In genomic region chr1:229844675-229845074, GRCh38 we compare ENCODE assay signal across 15 cellular contexts.
DNase-seq lines count a peak whose midpoint lies in the region; ATAC-seq and TF ChIP-seq lines count a peak whose summit lies in the region.
"Had no signal": no experiment of that assay in that cellular context is flagged by ENCODE, and none has a peak within 500 bp of the region (broad histone marks: within the 10 kb centered on the region; RNA-seq: fewer than 3 reads in every experiment).

No MANE protein-coding gene starts in this region.

- peak overlapping the region in 8 of 11 experiments; percentile 30 to 67 (median 59); a peak in 16 of 22 replicates for H3K4me2 ChIP-seq in BLaER1 treated with 17β-estradiol and CSF1 and Interleukin-3, amounts not matched to agents 10 nM and 100 nM

- H3K4me3 ChIP-seq in BLaER1 treated with 17β-estradiol and CSF1 and Interleukin-3, amounts not matched to agents 10 nM and 100 nM, result no peak overlapping the region
- H3K4me3 ChIP-seq in lung, result no peak overlapping the region

- H3K36me3 ChIP-seq in BLaER1 treated with 17β-estradiol and CSF1 and Interleukin-3, amounts not matched to agents 10 nM and 100 nM, result no peaks in the 10 kb centered on the region
- H3K36me3 ChIP-seq in lung (ENCODE audit: control insufficient read depth in 2 of 2, insufficient read depth in 2 of 2, low read length in 2 of 2), result no peaks in the 10 kb centered on the region

- H3K9ac ChIP-seq in BLaER1 treated with 17β-estradiol and CSF1 and Interleukin-3, amounts not matched to agents 10 nM and 100 nM, result no peak overlapping the region

- no peaks in the 10 kb centered on the region for H4K20me1 ChIP-seq in BLaER1 treated with 17β-estradiol and CSF1 and Interleukin-3, amounts not matched to agents 10 nM and 100 nM

- H3K4me1 ChIP-seq in BLaER1 treated with 17β-estradiol and CSF1 and Interleukin-3, amounts not matched to agents 10 nM and 100 nM, result peaks cover 5 to 24% (median 17%) of the 10 kb centered on the region in 10 experiments; a peak in 17 of 20 replicates
- no peaks in the 10 kb centered on the region for H3K4me1 ChIP-seq in lung (ENCODE audit: control insufficient read depth in 2 of 2, insufficient read depth in 2 of 2, low read length in 2 of 2)

- ATAC-seq in lung (ENCODE audit: insufficient read depth, low FRiP score) (no peak), GM18505 (IDR thresholded peaks at IDR 0.05; ENCODE audit: unreplicated experiment) (no peak)

- H3K27ac ChIP-seq in BLaER1 treated with 17β-estradiol and CSF1 and Interleukin-3, amounts not matched to agents 10 nM and 100 nM, result no peak overlapping the region
- peak overlapping the region; percentile 96 for H3K27ac ChIP-seq in VCaP
- peak overlapping the region in 1 of 2 donors; percentile 55 for H3K27ac ChIP-seq in lung (ENCODE audit: low read depth in 1 of 2, low read length in 1 of 2)

- H3K9me3 ChIP-seq in BLaER1 treated with 17β-estradiol and CSF1 and Interleukin-3, amounts not matched to agents 10 nM and 100 nM (replicated peaks in 1 of 11), result no peaks in the 10 kb centered on the region
- H3K9me3 ChIP-seq in lung (ENCODE audit: control insufficient read depth in 2 of 2, insufficient read depth in 1 of 2, low read length in 1 of 2), result no peaks in the 10 kb centered on the region

- no peak for TF ChIP-seq POLR2A in GM18505 (IDR thresholded peaks at IDR 0.05; ENCODE audit: borderline replicate concordance, extremely low read depth, insufficient read depth, insufficient read length)

- 50 to 57% methylated on average over 6 of the region's 6 CpGs for WGBS in lung, 2 donors

- H3K27me3 ChIP-seq in BLaER1 treated with 17β-estradiol and CSF1 and Interleukin-3, amounts not matched to agents 10 nM and 100 nM, result no peaks in the 10 kb centered on the region
- H3K27me3 ChIP-seq in lung (ENCODE audit: control insufficient read depth, insufficient read depth), result no peaks in the 10 kb centered on the region

- DNase-seq in NCI-H1105 treated with DMSO at 0.1 percent for 48 hours (lab: John Stamatoyannopoulos, UW) (peak; percentile 73), lung (ENCODE audit: low spot score) (peak; percentile 47), NOMO-1 (lab: John Stamatoyannopoulos, UW; ENCODE audit: unreplicated experiment in 2 of 2) (no peak)
- no peak for DNase-seq in activated CD4-positive, CD25-positive, alpha-beta regulatory T cell treated with anti-CD3 and anti-CD28 coated beads, Interleukin-2, amount 50 U/mL, for 72 hours
- no peak for DNase-seq in stimulated activated CD4-positive, alpha-beta T cell treated with anti-CD3 and anti-CD28 coated beads, Interleukin-1b, Interleukin-23, amount 100 ng/mL, for 48 hours
- DNase-seq: activated CD4-positive, alpha-beta memory T cell treated with anti-CD3 and anti-CD28 coated beads for 36 hours; activated naive CD4-positive, alpha-beta T cell treated with Interleukin-2 at 50 U/mL for 16 hours; CD4-positive, CD25-positive, alpha-beta regulatory T cell; central memory CD4-positive, alpha-beta T cell; immature natural killer cell; KG1; stimulated activated CD8-positive, alpha-beta memory T cell treated with anti-CD3 and anti-CD28 coated beads, Interleukin-4, amount 100 ng/mL, for 48 hours had no signal

- TF ChIP-seq CTCF in VCaP (conservative IDR thresholded peaks at IDR 0.05) (no peak), lung (IDR thresholded peaks at IDR 0.05; ENCODE audit: control extremely low read depth, extremely low read depth) (no peak)

Comparison
In these comparisons a context has a peak if more than half of its experiments do, and no peak if none do; other contexts are left out.
1. DNase-seq: peak in NCI-H1105 treated with DMSO at 0.1 percent for 48 hours (single experiment) and lung (single experiment); none in activated CD4-positive, CD25-positive, alpha-beta regulatory T cell treated with anti-CD3 and anti-CD28 coated beads, Interleukin-2, amount 50 U/mL, for 72 hours (single experiment), NOMO-1 (0 of 2) and stimulated activated CD4-positive, alpha-beta T cell treated with anti-CD3 and anti-CD28 coated beads, Interleukin-1b, Interleukin-23, amount 100 ng/mL, for 48 hours (single experiment).